Comparison of ENCODE assay signal across 30 cellular contexts in genomic region chr11:69094915-69095290, GRCh38.
"Had no signal": no experiment of that assay in that cellular context is flagged by ENCODE, and none has a peak within 500 bp of the region (broad histone marks: within the 10 kb centered on the region; RNA-seq: fewer than 3 reads in every experiment).

No MANE protein-coding gene starts in this region.

- H3K27me3 ChIP-seq: Peyer's patch had no signal

- H3K27me3 Mint-ChIP-seq: activated CD4-positive, alpha-beta T cell treated with anti-CD3 and anti-CD28 coated beads, Interleukin-2, amount 10 ng/mL, durations not matched to agents 24 days and 14 days; activated CD8-positive, alpha-beta T cell treated with anti-CD3 and anti-CD28 coated beads for 36 hours; activated naive CD4-positive, alpha-beta T cell treated with anti-CD3 and anti-CD28 coated beads, Interleukin-2, amount 50 U/mL, for 24 hours; activated T-helper 17 cell treated with anti-CD3 and anti-CD28 coated beads, Interleukin-2, amount 50 U/mL, for 72 hours; T-cell had no signal

- H3K4me3 ChIP-seq: Peyer's patch had no signal

- H3K9me3 ChIP-seq: Peyer's patch had no signal

- H3K27ac Mint-ChIP-seq: activated CD4-positive, alpha-beta T cell treated with anti-CD3 and anti-CD28 coated beads, Interleukin-2, amount 10 ng/mL, durations not matched to agents 24 days and 14 days; activated CD8-positive, alpha-beta T cell treated with anti-CD3 and anti-CD28 coated beads for 36 hours; activated naive CD4-positive, alpha-beta T cell treated with anti-CD3 and anti-CD28 coated beads, Interleukin-2, amount 50 U/mL, for 24 hours; activated T-cell treated with anti-CD3 and anti-CD28 coated beads, Interleukin-2, amount 50 U/mL, for 72 hours; activated T-helper 17 cell treated with anti-CD3 and anti-CD28 coated beads, Interleukin-2, amount 50 U/mL, for 72 hours; brain; T-cell had no signal

- ATAC-seq: activated CD8-positive, alpha-beta T cell treated with anti-CD3 and anti-CD28 coated beads for 36 hours; activated T-helper 17 cell treated with anti-CD3 and anti-CD28 coated beads, Interleukin-2, amount 50 U/mL, for 72 hours; PC-3; SK-N-SH treated with all-trans-retinoic acid at 6 μM for 48 hours; T-cell had no signal

- H3K4me3 Mint-ChIP-seq: activated CD4-positive, alpha-beta T cell treated with anti-CD3 and anti-CD28 coated beads, Interleukin-2, amount 10 ng/mL, durations not matched to agents 24 days and 14 days; activated CD8-positive, alpha-beta T cell treated with anti-CD3 and anti-CD28 coated beads for 36 hours; activated naive CD4-positive, alpha-beta T cell treated with anti-CD3 and anti-CD28 coated beads, Interleukin-2, amount 50 U/mL, for 24 hours; activated T-cell treated with anti-CD3 and anti-CD28 coated beads, Interleukin-2, amount 50 U/mL, for 72 hours; activated T-helper 17 cell treated with anti-CD3 and anti-CD28 coated beads, Interleukin-2, amount 50 U/mL, for 72 hours; brain; T-cell had no signal

- H3K27ac ChIP-seq: Peyer's patch had no signal

- H3K9me3 Mint-ChIP-seq: activated CD4-positive, alpha-beta T cell treated with anti-CD3 and anti-CD28 coated beads, Interleukin-2, amount 10 ng/mL, durations not matched to agents 24 days and 14 days; activated CD8-positive, alpha-beta T cell treated with anti-CD3 and anti-CD28 coated beads for 36 hours; activated naive CD4-positive, alpha-beta T cell treated with anti-CD3 and anti-CD28 coated beads, Interleukin-2, amount 50 U/mL, for 24 hours; activated T-cell treated with anti-CD3 and anti-CD28 coated beads, Interleukin-2, amount 50 U/mL, for 72 hours; activated T-helper 17 cell treated with anti-CD3 and anti-CD28 coated beads, Interleukin-2, amount 50 U/mL, for 72 hours; T-cell had no signal

- DNase-seq: activated CD4-positive, alpha-beta T cell treated with anti-CD3 and anti-CD28 coated beads, Interleukin-2, amount 10 ng/mL, durations not matched to agents 24 days and 14 days; activated CD4-positive, alpha-beta T cell treated with anti-CD3 and anti-CD28 coated beads, Interleukin-2, amount 50 U/mL, for 4 hours; activated CD8-positive, alpha-beta T cell treated with anti-CD3 and anti-CD28 coated beads for 36 hours; activated gamma-delta T cell; activated naive CD4-positive, alpha-beta T cell treated with Interleukin-2 at 50 U/mL for 16 hours; activated T-cell treated with anti-CD3 and anti-CD28 coated beads, Interleukin-2, amount 50 U/mL, for 1 hour; activated T-cell treated with anti-CD3 and anti-CD28 coated beads, Interleukin-2, amount 50 U/mL, for 72 hours; KG1; MM.1S; MV-4-11; NCI-H1092; NCI-H187; NCI-H2029 treated with DMSO at 0.1 percent for 48 hours; NCI-H2107; NCI-H2171; NCI-H510A; NCI-H526; NCI-H748 treated with DMSO at 0.1 percent for 48 hours; NK-92 treated with Interleukin-12 subunit alpha and Interleukin-12 subunit beta, amount 100 ng/mL, for 24 hours; PC-3; Peyer's patch; RPMI8226; SIG-M5; T-cell; T-helper 2 cell; T-helper 9 cell had no signal

- H3K4me1 Mint-ChIP-seq: activated CD4-positive, alpha-beta T cell treated with anti-CD3 and anti-CD28 coated beads, Interleukin-2, amount 10 ng/mL, durations not matched to agents 24 days and 14 days; activated naive CD4-positive, alpha-beta T cell treated with anti-CD3 and anti-CD28 coated beads, Interleukin-2, amount 50 U/mL, for 24 hours; activated T-helper 17 cell treated with anti-CD3 and anti-CD28 coated beads, Interleukin-2, amount 50 U/mL, for 72 hours; T-cell had no signal

- H3K4me1 ChIP-seq: Peyer's patch had no signal
